Comparison of ENCODE assay signal across 33 cellular contexts in genomic region chr10:102416181-102417094, GRCh38. TPM values are rescaled to one million over a fixed set of nuclear protein-coding genes. Genes with fewer than 3 reads are reported as not detected.
"Had no signal": no experiment of that assay in that cellular context is flagged by ENCODE, and none has a peak within 500 bp of the region (broad histone marks: within the 10 kb centered on the region; RNA-seq: fewer than 3 reads in every experiment).

No MANE protein-coding gene starts in this region.

- H3K4me3 ChIP-seq: breast epithelium, gastrocnemius medialis, lower lobe of right lung, right atrium auricular region, upper lobe of left lung, vagina had no signal

- H3K27ac Mint-ChIP-seq: activated CD4-positive, alpha-beta T cell treated with anti-CD3 and anti-CD28 coated beads for 36 hours; activated CD8-positive, alpha-beta memory T cell treated with anti-CD3 and anti-CD28 coated beads, Interleukin-2, amount 10 ng/mL, durations not matched to agents 7 days and 5 days; activated CD8-positive, alpha-beta T cell treated with anti-CD3 and anti-CD28 coated beads, Interleukin-2, amount 10 ng/mL, durations not matched to agents 7 days and 5 days; activated naive CD8-positive, alpha-beta T cell treated with anti-CD3 and anti-CD28 coated beads, Interleukin-2, amount 10 ng/mL, durations not matched to agents 7 days and 5 days; activated T-cell treated with anti-CD3 and anti-CD28 coated beads, Interleukin-2, amount 50 U/mL, for 72 hours; stimulated activated effector memory CD8-positive, alpha-beta T cell treated with anti-CD3 and anti-CD28 coated beads, Interleukin-12 subunit alpha, Interleukin-12 subunit beta, amount 100 ng/mL, for 72 hours; T-helper 2 cell treated with Interferon-gamma antibody and Interleukin-4, amounts not matched to agents 5 μg/mL and 100 μg/mL, for 36 hours had no signal

- H3K36me3 Mint-ChIP-seq: activated naive CD8-positive, alpha-beta T cell treated with anti-CD3 and anti-CD28 coated beads, Interleukin-2, amount 10 ng/mL, durations not matched to agents 7 days and 5 days; natural killer cell had no signal

- H3K9me3 Mint-ChIP-seq: activated naive CD8-positive, alpha-beta T cell treated with anti-CD3 and anti-CD28 coated beads, Interleukin-2, amount 10 ng/mL, durations not matched to agents 7 days and 5 days; activated T-cell treated with anti-CD3 and anti-CD28 coated beads, Interleukin-2, amount 50 U/mL, for 72 hours; immature natural killer cell; natural killer cell; stimulated activated effector memory CD8-positive, alpha-beta T cell treated with anti-CD3 and anti-CD28 coated beads, Interleukin-12 subunit alpha, Interleukin-12 subunit beta, amount 100 ng/mL, for 72 hours; stimulated activated naive CD8-positive, alpha-beta T cell treated with anti-CD3 and anti-CD28 coated beads, Interleukin-15, amount 100 ng/mL, for 72 hours; T-helper 2 cell treated with Interferon-gamma antibody and Interleukin-4, amounts not matched to agents 5 μg/mL and 100 μg/mL, for 36 hours had no signal

- H3K4me3 Mint-ChIP-seq: activated CD4-positive, alpha-beta T cell treated with anti-CD3 and anti-CD28 coated beads for 36 hours; activated CD8-positive, alpha-beta memory T cell treated with anti-CD3 and anti-CD28 coated beads, Interleukin-2, amount 10 ng/mL, durations not matched to agents 7 days and 5 days; activated CD8-positive, alpha-beta T cell treated with anti-CD3 and anti-CD28 coated beads, Interleukin-2, amount 10 ng/mL, durations not matched to agents 7 days and 5 days; activated naive CD8-positive, alpha-beta T cell treated with anti-CD3 and anti-CD28 coated beads, Interleukin-2, amount 10 ng/mL, durations not matched to agents 7 days and 5 days; activated T-cell treated with anti-CD3 and anti-CD28 coated beads, Interleukin-2, amount 50 U/mL, for 72 hours; natural killer cell; stimulated activated effector memory CD8-positive, alpha-beta T cell treated with anti-CD3 and anti-CD28 coated beads, Interleukin-12 subunit alpha, Interleukin-12 subunit beta, amount 100 ng/mL, for 72 hours; stimulated activated naive CD8-positive, alpha-beta T cell treated with anti-CD3 and anti-CD28 coated beads, Interleukin-15, amount 100 ng/mL, for 72 hours; T-helper 2 cell treated with Interferon-gamma antibody and Interleukin-4, amounts not matched to agents 5 μg/mL and 100 μg/mL, for 36 hours had no signal

- ATAC-seq: activated CD4-positive, alpha-beta T cell treated with anti-CD3 and anti-CD28 coated beads for 36 hours; activated CD8-positive, alpha-beta memory T cell treated with anti-CD3 and anti-CD28 coated beads, Interleukin-2, amount 10 ng/mL, durations not matched to agents 7 days and 5 days; activated CD8-positive, alpha-beta T cell treated with anti-CD3 and anti-CD28 coated beads, Interleukin-2, amount 10 ng/mL, durations not matched to agents 7 days and 5 days; activated T-cell treated with anti-CD3 and anti-CD28 coated beads, Interleukin-2, amount 50 U/mL, for 72 hours; gastrocnemius medialis; left colon; lower lobe of right lung; natural killer cell; stimulated activated effector memory CD8-positive, alpha-beta T cell treated with anti-CD3 and anti-CD28 coated beads, Interleukin-12 subunit alpha, Interleukin-12 subunit beta, amount 100 ng/mL, for 72 hours; stimulated activated naive CD8-positive, alpha-beta T cell treated with anti-CD3 and anti-CD28 coated beads, Interleukin-15, amount 100 ng/mL, for 72 hours had no signal

- DNase-seq: activated CD4-positive, alpha-beta T cell treated with anti-CD3 and anti-CD28 coated beads for 36 hours; activated CD4-positive, CD25-positive, alpha-beta regulatory T cell; activated CD8-positive, alpha-beta memory T cell treated with anti-CD3 and anti-CD28 coated beads, Interleukin-2, amount 10 ng/mL, durations not matched to agents 7 days and 5 days; activated CD8-positive, alpha-beta T cell treated with anti-CD3 and anti-CD28 coated beads, Interleukin-2, amount 10 ng/mL, durations not matched to agents 7 days and 5 days; activated naive CD4-positive, alpha-beta T cell treated with Interleukin-2 at 50 U/mL for 16 hours; activated naive CD8-positive, alpha-beta T cell treated with anti-CD3 and anti-CD28 coated beads, Interleukin-2, amount 10 ng/mL, durations not matched to agents 7 days and 5 days; activated T-cell treated with anti-CD3 and anti-CD28 coated beads for 4 hours; activated T-cell treated with anti-CD3 and anti-CD28 coated beads, Interleukin-2, amount 50 U/mL, for 72 hours; amniotic stem cell; central memory CD4-positive, alpha-beta T cell; dermis blood vessel endothelial cell; effector memory CD4-positive, alpha-beta T cell; erythroblast; gastrocnemius medialis; hypothalamus; immature natural killer cell; kidney; left colon; lower lobe of right lung; mesendoderm; natural killer cell; occipital lobe; stimulated activated CD4-positive, alpha-beta T cell treated with anti-CD3 and anti-CD28 coated beads, Interleukin-12 subunit alpha, Interleukin-12 subunit beta, amount 100 ng/mL, for 4 hours; stimulated activated CD4-positive, alpha-beta T cell treated with anti-CD3 and anti-CD28 coated beads, Interleukin-4, amount 100 ng/mL, for 24 hours; stimulated activated naive CD8-positive, alpha-beta T cell treated with anti-CD3 and anti-CD28 coated beads, Interleukin-15, amount 100 ng/mL, for 72 hours; T-helper 1 cell; upper lobe of left lung had no signal

- H3K9me3 ChIP-seq: breast epithelium, gastrocnemius medialis, lower lobe of right lung, right atrium auricular region, vagina had no signal

- H3K27ac ChIP-seq: breast epithelium, gastrocnemius medialis, lower lobe of right lung, right atrium auricular region, upper lobe of left lung, vagina had no signal

- H3K27me3 ChIP-seq: vagina had no signal

- H3K36me3 ChIP-seq: breast epithelium, gastrocnemius medialis, lower lobe of right lung, right atrium auricular region, upper lobe of left lung, vagina had no signal

RNA-seq across cellular contexts. Expression of gene C10orf95, which starts 34.9 kb away (rescaled TPM):
- total RNA-seq: dermis blood vessel endothelial cell, gastrocnemius medialis, occipital lobe, right atrium auricular region, skeletal muscle tissue, vagina had no signal
